In genomic region chrX:140447150-140447549, GRCh38 we compare ENCODE assay signal across 21 cellular contexts. TPM values are rescaled to one million over a fixed set of nuclear protein-coding genes. Genes with fewer than 3 reads are reported as not detected.
DNase-seq lines count a peak whose midpoint lies in the region; TF ChIP-seq lines count a peak whose summit lies in the region.
"Had no signal": no experiment of that assay in that cellular context is flagged by ENCODE, and none has a peak within 500 bp of the region (broad histone marks: within the 10 kb centered on the region; RNA-seq: fewer than 3 reads in every experiment).

No MANE protein-coding gene starts in this region.

- POLR2A ChIA-PET in MCF 10A (lab: Yijun Ruan, JAX): no interaction called here

- H3K9me3 Mint-ChIP-seq in MCF 10A (ENCODE audit: unreplicated experiment): peaks cover 6% of the 10 kb centered on the region
- H3K9me3 Mint-ChIP-seq: GM23338 had no signal

- no peak overlapping the region for H3K4me2 ChIP-seq in mammary epithelial cell (ENCODE audit: insufficient read depth, low read depth, low read length)
- H3K4me2 ChIP-seq: BLaER1, GM23338 had no signal

- in situ Hi-C loops in mammary epithelial cell (cut with MboI; ENCODE audit: low sequenced_read_pairs in 2 of 2): no loop called here

- no peak overlapping the region for H3K4me3 ChIP-seq in mammary epithelial cell (replicated peaks in 1 of 3; ENCODE audit: insufficient read depth in 1 of 3, low read depth in 2 of 3, low read length in 3 of 3)
- no peak overlapping the region for H3K4me3 ChIP-seq in epithelial cell of esophagus (ENCODE audit: low read length)
- H3K4me3 ChIP-seq in tibial artery: no peak overlapping the region
- H3K4me3 ChIP-seq: BLaER1, GM23338 had no signal

- no peaks in the 10 kb centered on the region for H4K20me1 ChIP-seq in mammary epithelial cell (ENCODE audit: insufficient read depth, low read length)

- dilution Hi-C loops in mammary epithelial cell (cut with HindIII; ENCODE audit: low sequenced_read_pairs): loop anchor here (10.0 kb wide), 1 partner anchor 78 kb away; no protein-coding TSS in a partner anchor

- intact Hi-C loops in MCF 10A (cut with micrococcal nuclease) (no loop called here), mammary epithelial cell (cut with micrococcal nuclease) (no loop called here), tibial artery (cut with DNase I; ENCODE audit: low total_unique reads) (no loop called here)

- H3K4me1 ChIP-seq in mammary epithelial cell (ENCODE audit: insufficient read depth, low read length): no peaks in the 10 kb centered on the region
- H3K4me1 ChIP-seq in tibial artery: no peaks in the 10 kb centered on the region
- H3K4me1 ChIP-seq: BLaER1 had no signal

- CTCF ChIA-PET in MCF 10A (lab: Yijun Ruan, JAX) (interaction anchor here (0.7 kb wide), 1 partner anchor 12 kb away, joined by 4 read pairs; no protein-coding TSS in a partner anchor), mammary epithelial cell (lab: Charles Lee; ENCODE audit: low non-redundant PET) (no interaction called here)

- H3K27ac Mint-ChIP-seq in MCF 10A (ENCODE audit: low read depth, unreplicated experiment): no peak overlapping the region
- H3K27ac Mint-ChIP-seq: CD14-positive monocyte; CD4-positive, alpha-beta memory T cell; GM23338; HFFc6; IgD-negative memory B cell had no signal

- 33% methylated on average over 1 of the region's 1 CpG for WGBS in mammary epithelial cell (ENCODE audit: low coverage, missing lambda C conversion rate)

- H3K79me2 ChIP-seq in mammary epithelial cell (ENCODE audit: insufficient read depth, low read length): no peaks in the 10 kb centered on the region

- no peaks in the 10 kb centered on the region for H3K36me3 ChIP-seq in mammary epithelial cell (ENCODE audit: insufficient read depth, low read length)
- H3K36me3 ChIP-seq in tibial artery: no peaks in the 10 kb centered on the region
- H3K36me3 ChIP-seq: BLaER1 had no signal

- TF ChIP-seq CTCF in MCF 10A (IDR thresholded peaks at IDR 0.05; ENCODE audit: unreplicated experiment) (no peak), mammary epithelial cell (conservative IDR thresholded peaks at IDR 0.05 in 1 of 2, IDR thresholded peaks at IDR 0.05 in 1 of 2; ENCODE audit: extremely low read depth in 1 of 2, insufficient read depth in 1 of 2, low read depth in 1 of 2, low read length in 2 of 2) (no peak), epithelial cell of esophagus (IDR thresholded peaks at IDR 0.05; ENCODE audit: insufficient read depth, low read depth, low read length, missing control alignments) (no peak), tibial artery (IDR thresholded peaks at IDR 0.05) (no peak)

- peaks cover 11% of the 10 kb centered on the region for H3K27me3 Mint-ChIP-seq in MCF 10A (ENCODE audit: insufficient read depth, unreplicated experiment)
- H3K27me3 Mint-ChIP-seq: CD4-positive, alpha-beta memory T cell had no signal

- H3K27ac ChIP-seq in mammary epithelial cell (ENCODE audit: insufficient read depth, low read depth, low read length) (no peak overlapping the region), tibial artery (no peak overlapping the region)
- H3K27ac ChIP-seq: BLaER1 had no signal

- DNase-seq in MCF 10A (ENCODE audit: unreplicated experiment) (peak; percentile 13), mammary epithelial cell (no peak), RKO (ENCODE audit: low spot score) (peak; percentile 2), epithelial cell of esophagus (ENCODE audit: low read depth) (peak; percentile 0), kidney tubule cell (ENCODE audit: low spot score) (peak; percentile 3), amygdala (lab: John Stamatoyannopoulos, UW) (no peak), NCI-H2171 treated with DMSO at 0.1 percent for 48 hours (lab: John Stamatoyannopoulos, UW) (no peak), tibial artery (no peak)
- DNase-seq: 8988T; CD4-positive, alpha-beta memory T cell; DMS153; DND-41; EL; HCEC 1CT; HFFc6 had no signal

- H3K36me3 Mint-ChIP-seq in MCF 10A (ENCODE audit: insufficient read depth, unreplicated experiment): no peaks in the 10 kb centered on the region
- H3K36me3 Mint-ChIP-seq: CD14-positive monocyte; CD4-positive, alpha-beta memory T cell; IgD-negative memory B cell had no signal

- H2AFZ ChIP-seq in mammary epithelial cell (ENCODE audit: low read depth, low read length): no peak overlapping the region
- H2AFZ ChIP-seq: GM23338 had no signal

- H3K9ac ChIP-seq in mammary epithelial cell (ENCODE audit: insufficient read depth, low read length): no peak overlapping the region
- H3K9ac ChIP-seq: BLaER1 had no signal

- H3K4me3 Mint-ChIP-seq in MCF 10A (ENCODE audit: unreplicated experiment): no peak overlapping the region
- H3K4me3 Mint-ChIP-seq: CD14-positive monocyte; CD4-positive, alpha-beta memory T cell; GM23338; HFFc6; IgD-negative memory B cell had no signal

- H3K27me3 ChIP-seq in mammary epithelial cell (ENCODE audit: insufficient read depth, low read length) (no peaks in the 10 kb centered on the region), tibial artery (no peaks in the 10 kb centered on the region)

- H3K9me3 ChIP-seq in mammary epithelial cell (replicated peaks; ENCODE audit: insufficient read depth, low read length) (peaks cover 8% of the 10 kb centered on the region), tibial artery (no peaks in the 10 kb centered on the region)
- H3K9me3 ChIP-seq: BLaER1 had no signal

- no peaks in the 10 kb centered on the region for H3K4me1 Mint-ChIP-seq in MCF 10A (ENCODE audit: insufficient read depth, unreplicated experiment)
- H3K4me1 Mint-ChIP-seq: CD14-positive monocyte; CD4-positive, alpha-beta memory T cell; IgD-negative memory B cell had no signal

- BruUV-seq in MCF 10A (replicated peaks; lab: Mats Ljungman, UMichigan): no TSS peak
- no TSS peak for BruUV-seq in mammary epithelial cell (replicated peaks; lab: Mats Ljungman, UMichigan)

RNA-seq across cellular contexts. Expression of gene SOX3, which starts 57.7 kb away (rescaled TPM):
- not detected in 2 replicates for total RNA-seq in MCF 10A (2022)
- not detected for total RNA-seq in mammary epithelial cell
- polyA plus RNA-seq in mammary epithelial cell: not detected
- not detected for polyA minus RNA-seq in mammary epithelial cell
- total RNA-seq: A673; CD4-positive, alpha-beta memory T cell; HFFc6 had no signal
- polyA plus RNA-seq: AG04450; CD14-positive monocyte; CD4-positive, alpha-beta memory T cell; IgD-negative memory B cell had no signal

Comparison
In these comparisons a context has a peak if more than half of its experiments do, and no peak if none do; other contexts are left out.
1. DNase-seq: peak in MCF 10A (single experiment), RKO (single experiment), epithelial cell of esophagus (single experiment) and kidney tubule cell (single experiment); none in mammary epithelial cell (single experiment), amygdala (0 of 56), NCI-H2171 treated with DMSO at 0.1 percent for 48 hours (single experiment) and tibial artery (0 of 2).